In genomic region chr12:1842905-1843640, GRCh38 we compare ENCODE assay signal across 1 cellular context.
TF ChIP-seq lines count a peak whose summit lies in the region.

No MANE protein-coding gene starts in this region.

TF ChIP-seq in WTC11, 78 proteins besides CTCF, POLR2A, EP300 and RAD21:
- TF ChIP-seq GABPB1 (CRISPR knock-in tag; IDR thresholded peaks at IDR 0.05) (no peak), MXD4 (CRISPR knock-in tag; IDR thresholded peaks at IDR 0.05; ENCODE audit: borderline replicate concordance) (no peak), ELF4 (CRISPR knock-in tag; IDR thresholded peaks at IDR 0.05; ENCODE audit: low read depth) (no peak), TP53 (CRISPR knock-in tag; IDR thresholded peaks at IDR 0.05) (no peak), ZNF317 (CRISPR knock-in tag; IDR thresholded peaks at IDR 0.05; ENCODE audit: borderline replicate concordance, low read depth) (no peak), JAZF1 (CRISPR knock-in tag; IDR thresholded peaks at IDR 0.05) (no peak)
